8 cellular contexts compared by ENCODE assay signal in the genomic region with DNA sequence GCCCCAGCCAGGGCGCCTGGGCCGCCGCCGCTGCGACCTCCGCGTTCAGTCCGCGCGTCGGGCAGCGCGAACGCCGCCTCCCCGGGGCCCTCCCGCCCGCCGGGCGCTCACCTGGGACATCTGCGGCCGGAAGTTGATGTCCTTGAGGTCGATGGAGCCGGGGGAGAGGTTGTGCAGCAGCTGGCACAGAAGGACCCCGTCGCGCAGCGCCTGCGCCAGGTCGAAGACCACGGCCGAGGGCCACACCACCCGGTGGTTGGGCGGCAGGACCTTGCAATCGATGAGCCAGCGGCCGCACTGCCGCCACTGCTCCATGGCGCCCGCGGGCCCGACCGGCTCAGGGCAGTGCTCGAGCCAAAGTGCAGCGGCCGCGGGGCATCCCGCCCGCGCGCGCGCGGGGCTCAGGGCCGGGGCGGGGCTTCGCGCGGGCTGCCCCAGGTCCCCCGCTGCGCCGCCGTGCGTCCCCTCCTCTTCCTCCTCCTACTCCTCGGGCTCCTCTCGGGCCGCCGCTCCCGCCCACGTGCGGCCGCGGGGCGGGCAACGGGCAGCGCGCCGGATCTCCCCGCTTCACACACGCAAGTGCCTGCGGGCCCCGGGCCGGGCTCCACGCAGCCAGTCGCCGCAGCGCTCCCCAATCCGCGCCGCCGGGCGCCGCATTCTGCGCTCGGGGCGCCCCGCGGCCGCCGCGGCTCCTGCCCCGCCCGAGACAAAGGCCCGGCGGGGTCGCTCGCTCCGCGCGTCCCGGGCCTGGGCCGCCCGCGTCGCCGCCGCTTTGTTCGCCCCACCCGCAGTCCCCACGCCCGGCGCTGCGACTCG. TPM values are rescaled to one million over a fixed set of nuclear protein-coding genes. Genes with fewer than 3 reads are reported as not detected.
A peak's percentile ranks its signal among the peaks of the same experiment; 100 is the strongest.
DNase-seq lines count a peak whose midpoint lies in the region; ATAC-seq and TF ChIP-seq lines count a peak whose summit lies in the region.

A gene with protein sequence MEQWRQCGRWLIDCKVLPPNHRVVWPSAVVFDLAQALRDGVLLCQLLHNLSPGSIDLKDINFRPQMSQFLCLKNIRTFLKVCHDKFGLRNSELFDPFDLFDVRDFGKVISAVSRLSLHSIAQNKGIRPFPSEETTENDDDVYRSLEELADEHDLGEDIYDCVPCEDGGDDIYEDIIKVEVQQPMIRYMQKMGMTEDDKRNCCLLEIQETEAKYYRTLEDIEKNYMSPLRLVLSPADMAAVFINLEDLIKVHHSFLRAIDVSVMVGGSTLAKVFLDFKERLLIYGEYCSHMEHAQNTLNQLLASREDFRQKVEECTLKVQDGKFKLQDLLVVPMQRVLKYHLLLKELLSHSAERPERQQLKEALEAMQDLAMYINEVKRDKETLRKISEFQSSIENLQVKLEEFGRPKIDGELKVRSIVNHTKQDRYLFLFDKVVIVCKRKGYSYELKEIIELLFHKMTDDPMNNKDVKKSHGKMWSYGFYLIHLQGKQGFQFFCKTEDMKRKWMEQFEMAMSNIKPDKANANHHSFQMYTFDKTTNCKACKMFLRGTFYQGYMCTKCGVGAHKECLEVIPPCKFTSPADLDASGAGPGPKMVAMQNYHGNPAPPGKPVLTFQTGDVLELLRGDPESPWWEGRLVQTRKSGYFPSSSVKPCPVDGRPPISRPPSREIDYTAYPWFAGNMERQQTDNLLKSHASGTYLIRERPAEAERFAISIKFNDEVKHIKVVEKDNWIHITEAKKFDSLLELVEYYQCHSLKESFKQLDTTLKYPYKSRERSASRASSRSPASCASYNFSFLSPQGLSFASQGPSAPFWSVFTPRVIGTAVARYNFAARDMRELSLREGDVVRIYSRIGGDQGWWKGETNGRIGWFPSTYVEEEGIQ (minus strand): TSS at position 361 of the 816 bp plus-strand sequence. CDS start 46 bp downstream, at position 315.

- H3K36me3 Mint-ChIP-seq in Caco-2 (ENCODE audit: insufficient read depth, unreplicated experiment) (peaks cover 11% of the 10 kb centered on the region), progenitor cell of endocrine pancreas (ENCODE audit: insufficient read depth) (no peaks in the 10 kb centered on the region)
- H3K36me3 Mint-ChIP-seq in activated naive CD8-positive, alpha-beta T cell treated with anti-CD3 and anti-CD28 coated beads for 36 hours = no peaks in the 10 kb centered on the region

- POLR2A ChIA-PET in Caco-2 (lab: Charles Lee) = no interaction called here

- CTCF ChIA-PET in Caco-2 (lab: Charles Lee) = interaction anchor here (4.3 kb wide), 1 partner anchor 210 kb away, joined by 31 read pairs; no protein-coding TSS in a partner anchor

- peak within 1 kb of the TSS; percentile 95 for H3K27ac Mint-ChIP-seq in Caco-2 (ENCODE audit: unreplicated experiment)
- H3K27ac Mint-ChIP-seq in activated naive CD8-positive, alpha-beta T cell treated with anti-CD3 and anti-CD28 coated beads for 36 hours = no peak within 1 kb of the TSS
- H3K27ac Mint-ChIP-seq in progenitor cell of endocrine pancreas = peak within 1 kb of the TSS; percentile 98

- no peaks in the 10 kb centered on the region for H3K27me3 Mint-ChIP-seq in Caco-2 (ENCODE audit: insufficient read depth, unreplicated experiment)
- H3K27me3 Mint-ChIP-seq in activated naive CD8-positive, alpha-beta T cell treated with anti-CD3 and anti-CD28 coated beads for 36 hours = peaks cover 28% of the 10 kb centered on the region
- H3K27me3 Mint-ChIP-seq in progenitor cell of endocrine pancreas = no peaks in the 10 kb centered on the region

- H3K9me3 ChIP-seq in Caco-2 (no peaks in the 10 kb centered on the region), heart right ventricle (no peaks in the 10 kb centered on the region)

- H3K4me1 Mint-ChIP-seq in Caco-2 (ENCODE audit: low read depth, unreplicated experiment) (peaks cover 2% of the 10 kb centered on the region), progenitor cell of endocrine pancreas (ENCODE audit: low read depth) (peaks cover 21% of the 10 kb centered on the region)
- peaks cover 2% of the 10 kb centered on the region for H3K4me1 Mint-ChIP-seq in activated naive CD8-positive, alpha-beta T cell treated with anti-CD3 and anti-CD28 coated beads for 36 hours

- no peaks in the 10 kb centered on the region for H3K27me3 ChIP-seq in Caco-2 (replicated peaks; ENCODE audit: control insufficient read depth, insufficient read depth, low read length)
- peaks cover 0 to 17% (median 3%) of the 10 kb centered on the region in 7 donors for H3K27me3 ChIP-seq in heart right ventricle

- H3K4me3 ChIP-seq in Caco-2 (ENCODE audit: low read depth, low read length) = peak within 1 kb of the TSS; percentile 75
- peak within 1 kb of the TSS; percentile 60 to 82 (median 76) for H3K4me3 ChIP-seq in heart right ventricle

- DNase-seq in Caco-2 (peak; percentile 76 to 79), RPMI8226 (peak; percentile 89), heart right ventricle (peak; percentile 55 to 75), progenitor cell of endocrine pancreas (ENCODE audit: low spot score, unreplicated experiment) (peak; percentile 66), NCI-H128 (lab: John Stamatoyannopoulos, UW; ENCODE audit: unreplicated experiment) (no peak)
- peak; percentile 56 for DNase-seq in activated naive CD8-positive, alpha-beta T cell treated with anti-CD3 and anti-CD28 coated beads for 36 hours

- BruUV-seq in Caco-2 (replicated peaks; lab: Mats Ljungman, UMichigan) = no TSS peak

- peak within 1 kb of the TSS; percentile 74 to 97 (median 95) for H3K27ac ChIP-seq in heart right ventricle

- no peak for TF ChIP-seq CTCF in Caco-2 (IDR thresholded peaks at IDR 0.05; ENCODE audit: insufficient read depth in 1 of 2, low read depth in 1 of 2, low read length in 1 of 2, severe bottlenecking in 1 of 2, unreplicated experiment in 1 of 2)
- TF ChIP-seq CTCF in heart right ventricle (IDR thresholded peaks at IDR 0.05) = no peak
- no peak for TF ChIP-seq CTCF in progenitor cell of endocrine pancreas (IDR thresholded peaks at IDR 0.05; ENCODE audit: unreplicated experiment)

- WGBS in heart right ventricle, 2 donors = 0% methylated on average over 59 to 112 of the region's 124 CpGs

- no peaks in the 10 kb centered on the region for H3K9me3 Mint-ChIP-seq in Caco-2 (ENCODE audit: unreplicated experiment)
- H3K9me3 Mint-ChIP-seq in activated naive CD8-positive, alpha-beta T cell treated with anti-CD3 and anti-CD28 coated beads for 36 hours = no peaks in the 10 kb centered on the region
- H3K9me3 Mint-ChIP-seq in progenitor cell of endocrine pancreas (ENCODE audit: low read depth) = no peaks in the 10 kb centered on the region

- intact Hi-C loops in Caco-2 (cut with micrococcal nuclease; ENCODE audit: unreplicated experiment) (loop anchor here (2.0 to 5.0 kb wide), 3 partner anchors 70 to 135 kb away; no protein-coding TSS in a partner anchor), heart right ventricle (cut with DNase I) (loop anchor here in 1 of 10 donors (2.0 kb wide), 1 partner anchor 199 kb away; no protein-coding TSS in a partner anchor)

- H3K4me3 Mint-ChIP-seq in Caco-2 (ENCODE audit: unreplicated experiment) = peak within 1 kb of the TSS; percentile 95
- peak within 1 kb of the TSS; percentile 63 for H3K4me3 Mint-ChIP-seq in activated naive CD8-positive, alpha-beta T cell treated with anti-CD3 and anti-CD28 coated beads for 36 hours
- peak within 1 kb of the TSS; percentile 97 for H3K4me3 Mint-ChIP-seq in progenitor cell of endocrine pancreas (ENCODE audit: low read depth)

- H3K36me3 ChIP-seq in Caco-2 (ENCODE audit: control insufficient read depth, insufficient read depth, low read length) (no peaks in the 10 kb centered on the region; the same call in 1 of the 2 replicates), heart right ventricle (no peaks in the 10 kb centered on the region)

- peak; percentile 53 for ATAC-seq in GM19455 (IDR thresholded peaks at IDR 0.05; ENCODE audit: unreplicated experiment)
- peak; percentile 33 for ATAC-seq in HG03565 (IDR thresholded peaks at IDR 0.05; ENCODE audit: unreplicated experiment)
- ATAC-seq in heart right ventricle = peak in 3 of 8 donors; percentile 11 to 36 (median 28)

- H3K4me1 ChIP-seq in Caco-2 (peaks cover 23% of the 10 kb centered on the region), heart right ventricle (peaks cover 8 to 34% (median 23%) of the 10 kb centered on the region in 9 donors)

RNA-seq across cellular contexts. Expression of the gene that starts here (rescaled TPM):
- total RNA-seq in Caco-2 (2022) (51.8 and 55.3 TPM in 2 replicates), heart right ventricle (1 to 10 TPM; 2.9 to 7.1 (median 5.0) TPM), progenitor cell of endocrine pancreas (80.6 and 82.8 TPM in 2 replicates)
- total RNA-seq in activated naive CD8-positive, alpha-beta T cell treated with anti-CD3 and anti-CD28 coated beads for 36 hours = 1 to 10 TPM; 4.2 TPM
- polyA plus RNA-seq in heart right ventricle = 1 to 10 TPM; 4.3 to 5.7 TPM
